Comparison of ENCODE assay signal across 12 cellular contexts in genomic region chr1:212664409-212665199, GRCh38. TPM values are rescaled to one million over a fixed set of nuclear protein-coding genes. Genes with fewer than 3 reads are reported as not detected.
DNase-seq lines count a peak whose midpoint lies in the region; ATAC-seq, FAIRE-seq and TF ChIP-seq lines count a peak whose summit lies in the region.
"Had no signal": no experiment of that assay in that cellular context is flagged by ENCODE, and none has a peak within 500 bp of the region (broad histone marks: within the 10 kb centered on the region; RNA-seq: fewer than 3 reads in every experiment).

No MANE protein-coding gene starts in this region.

- no peaks in the 10 kb centered on the region for H3K9me3 Mint-ChIP-seq in activated CD4-positive, alpha-beta T cell treated with anti-CD3 and anti-CD28 coated beads for 36 hours (ENCODE audit: low read depth)
- H3K9me3 Mint-ChIP-seq in GM23338 (peaks cover 6% of the 10 kb centered on the region; the same call in 1 of the 3 replicates), astrocyte (ENCODE audit: unreplicated experiment) (peaks cover 3% of the 10 kb centered on the region)
- H3K9me3 Mint-ChIP-seq: activated naive CD4-positive, alpha-beta T cell treated with anti-CD3 and anti-CD28 coated beads, Interleukin-2, amount 50 U/mL, for 72 hours had no signal

- H2AFZ ChIP-seq in GM23338 (no peak overlapping the region), astrocyte (ENCODE audit: low read depth, low read length) (no peak overlapping the region), neuronal stem cell (ENCODE audit: low read length) (peak overlapping the region; percentile 96)

- TF ChIP-seq CTCF in GM23338 (conservative IDR thresholded peaks at IDR 0.05; ENCODE audit: low read depth in 2 of 2), result no peak
- TF ChIP-seq CTCF in astrocyte (IDR thresholded peaks at IDR 0.05; ENCODE audit: insufficient read depth, low read depth, low read length), result no peak

- no peak overlapping the region for H3K14ac ChIP-seq in neuronal stem cell (ENCODE audit: low read length)

- no peaks in the 10 kb centered on the region for H3K9me3 ChIP-seq in astrocyte (ENCODE audit: insufficient read depth, low read depth, low read length)
- H3K9me3 ChIP-seq in neuronal stem cell (replicated peaks in 1 of 2; ENCODE audit: control insufficient read depth in 2 of 2, insufficient read depth in 1 of 2, low read depth in 1 of 2, low read length in 2 of 2), result no peaks in the 10 kb centered on the region
- H3K9me3 ChIP-seq: esophagus squamous epithelium, transverse colon had no signal

- H3K9ac ChIP-seq in astrocyte (ENCODE audit: low read length) (no peak overlapping the region), neuronal stem cell (ENCODE audit: low read depth, low read length, poor library complexity) (no peak overlapping the region)

- H3K4me1 Mint-ChIP-seq in activated CD4-positive, alpha-beta T cell treated with anti-CD3 and anti-CD28 coated beads for 36 hours, result peaks cover 15% of the 10 kb centered on the region
- peaks cover 22% of the 10 kb centered on the region for H3K4me1 Mint-ChIP-seq in GM23338
- H3K4me1 Mint-ChIP-seq in astrocyte (ENCODE audit: low read depth, unreplicated experiment), result peaks cover 23% of the 10 kb centered on the region

- H3K79me2 ChIP-seq in GM23338 (replicated peaks; ENCODE audit: insufficient read depth) (no peaks in the 10 kb centered on the region), astrocyte (ENCODE audit: insufficient read depth, low read length) (no peaks in the 10 kb centered on the region)

- WGBS in neuronal stem cell (ENCODE audit: extremely low coverage in 2 of 2, insufficient read length in 2 of 2, insufficient replicate concordance in 1 of 2), 2 donors, result no CpG with 5 or more reads among the region's 11 CpGs

- no peak overlapping the region for H3K27ac ChIP-seq in GM23338 (ENCODE audit: low read depth)
- no peak overlapping the region for H3K27ac ChIP-seq in astrocyte (ENCODE audit: low read depth, low read length)
- H3K27ac ChIP-seq in neuronal stem cell (replicated peaks; ENCODE audit: low read length), result no peak overlapping the region

- no peaks in the 10 kb centered on the region for H3K36me3 ChIP-seq in GM23338 (ENCODE audit: insufficient read depth)
- H3K36me3 ChIP-seq in astrocyte (ENCODE audit: insufficient read depth, low read length), result no peaks in the 10 kb centered on the region
- H3K36me3 ChIP-seq in neuronal stem cell (replicated peaks in 1 of 2; ENCODE audit: control insufficient read depth in 2 of 2, insufficient read depth in 2 of 2, low read length in 2 of 2), result no peaks in the 10 kb centered on the region
- H3K36me3 ChIP-seq: esophagus squamous epithelium, transverse colon had no signal

- no peak overlapping the region for H3K23ac ChIP-seq in neuronal stem cell (ENCODE audit: low read depth, low read length, poor library complexity)

- H2BK15ac ChIP-seq in neuronal stem cell (ENCODE audit: low read length), result no peak overlapping the region

- no peaks in the 10 kb centered on the region for H3K79me1 ChIP-seq in neuronal stem cell (ENCODE audit: low read depth, low read length)

- H3K4me1 ChIP-seq in GM23338 (ENCODE audit: insufficient read depth) (peaks cover 5% of the 10 kb centered on the region), astrocyte (ENCODE audit: insufficient read depth, low read length) (peaks cover 23% of the 10 kb centered on the region), neuronal stem cell (ENCODE audit: control insufficient read depth in 2 of 2, insufficient read depth in 1 of 2, low read depth in 1 of 2, low read length in 2 of 2) (peaks cover 7 to 26% of the 10 kb centered on the region in 2 donors)

- H2BK120ac ChIP-seq in neuronal stem cell (ENCODE audit: low read depth, low read length), result no peak overlapping the region

- H3K9me2 ChIP-seq in GM23338 (ENCODE audit: insufficient read depth), result no peaks in the 10 kb centered on the region

- H3K36me3 Mint-ChIP-seq in activated CD4-positive, alpha-beta T cell treated with anti-CD3 and anti-CD28 coated beads for 36 hours (ENCODE audit: low read depth), result no peaks in the 10 kb centered on the region
- H3K36me3 Mint-ChIP-seq in GM23338 (ENCODE audit: low read depth) (peaks cover 5% of the 10 kb centered on the region; the same call in 1 of the 3 replicates), astrocyte (ENCODE audit: low read depth, unreplicated experiment) (no peaks in the 10 kb centered on the region)
- H3K36me3 Mint-ChIP-seq: activated naive CD4-positive, alpha-beta T cell treated with anti-CD3 and anti-CD28 coated beads, Interleukin-2, amount 50 U/mL, for 72 hours had no signal

- CTCF ChIA-PET in activated CD4-positive, alpha-beta T cell treated with anti-CD3 and anti-CD28 coated beads for 36 hours (lab: Charles Lee), result interaction anchor here (0.5 to 3.8 kb wide), 51 partner anchors 9 to 332 kb away, joined by 3 to 88 read pairs (median 4); partner anchors contain the start of genes FLVCR1, NSL1 and TATDN3

- H3K27ac Mint-ChIP-seq in activated CD4-positive, alpha-beta T cell treated with anti-CD3 and anti-CD28 coated beads for 36 hours, result no peak overlapping the region
- no peak overlapping the region for H3K27ac Mint-ChIP-seq in GM23338
- no peak overlapping the region for H3K27ac Mint-ChIP-seq in astrocyte (ENCODE audit: unreplicated experiment)

- no peak for DNase-seq in activated CD4-positive, alpha-beta T cell treated with anti-CD3 and anti-CD28 coated beads for 36 hours
- no peak for DNase-seq in activated CD4-positive, alpha-beta T cell treated with anti-CD3 and anti-CD28 coated beads, Interleukin-2, amount 50 U/mL, for 1 hour
- no peak for DNase-seq in GM23338 (ENCODE audit: low spot score)
- no peak for DNase-seq in astrocyte (ENCODE audit: low read depth)
- DNase-seq in neuronal stem cell (ENCODE audit: low spot score), result no peak
- no peak for DNase-seq in HUDEP-2 (lab: John Stamatoyannopoulos, UW; ENCODE audit: unreplicated experiment in 76 of 76)
- DNase-seq: esophagus squamous epithelium had no signal

- intact Hi-C loops in activated CD4-positive, alpha-beta T cell treated with anti-CD3 and anti-CD28 coated beads for 36 hours (cut with DNase I, micrococcal nuclease), result loop anchor here (1.0 to 5.0 kb wide), 8 partner anchors 35 to 331 kb away; partner anchors contain the start of genes BATF3 (in 1 of the 2) and FLVCR1 (in 1 of the 2)

- H4K20me1 ChIP-seq in GM23338 (replicated peaks; ENCODE audit: insufficient read depth) (no peaks in the 10 kb centered on the region), astrocyte (ENCODE audit: insufficient read depth, low read length) (no peaks in the 10 kb centered on the region)

- H2BK5ac ChIP-seq in neuronal stem cell (ENCODE audit: low read length), result no peak overlapping the region

- H3K4me3 ChIP-seq in GM23338 (peak overlapping the region; percentile 78), astrocyte (ENCODE audit: insufficient read depth, low read depth, low read length) (no peak overlapping the region), neuronal stem cell (ENCODE audit: low read length in 2 of 2) (peak overlapping the region in 1 of 2 donors; percentile 61)

- no peaks in the 10 kb centered on the region for H3K27me3 Mint-ChIP-seq in activated CD4-positive, alpha-beta T cell treated with anti-CD3 and anti-CD28 coated beads for 36 hours
- peaks cover 15% of the 10 kb centered on the region for H3K27me3 Mint-ChIP-seq in GM23338 (ENCODE audit: insufficient read depth, low read depth, poor library complexity)
- H3K27me3 Mint-ChIP-seq in astrocyte (ENCODE audit: low read depth, unreplicated experiment), result peaks cover 12% of the 10 kb centered on the region

- H3K18ac ChIP-seq in neuronal stem cell (ENCODE audit: low read length), result no peak overlapping the region

- no peak overlapping the region for H3K4ac ChIP-seq in neuronal stem cell (ENCODE audit: low read length)

- POLR2A ChIA-PET in activated CD4-positive, alpha-beta T cell treated with anti-CD3 and anti-CD28 coated beads for 36 hours (lab: Charles Lee), result interaction anchor here (0.6 to 1.3 kb wide), 6 partner anchors 19 to 324 kb away, joined by 3 to 6 read pairs (median 3); partner anchors contain the start of gene ATF3

- H3K4me3 Mint-ChIP-seq in activated CD4-positive, alpha-beta T cell treated with anti-CD3 and anti-CD28 coated beads for 36 hours, result peak overlapping the region; percentile 57
- H3K4me3 Mint-ChIP-seq in GM23338, result peak overlapping the region; percentile 31; the same call in 2 of the 3 replicates
- peak overlapping the region; percentile 54 for H3K4me3 Mint-ChIP-seq in astrocyte (ENCODE audit: unreplicated experiment)

- no peak for ATAC-seq in activated CD4-positive, alpha-beta T cell treated with anti-CD3 and anti-CD28 coated beads for 36 hours
- ATAC-seq in GM23338, result peak; percentile 9
- no peak for ATAC-seq in HG02970 (IDR thresholded peaks at IDR 0.05; ENCODE audit: low FRiP score, unreplicated experiment)
- no peak for ATAC-seq in GM19397 (IDR thresholded peaks at IDR 0.05; ENCODE audit: unreplicated experiment)

- H3K27me3 ChIP-seq in GM23338 (ENCODE audit: insufficient read depth) (peaks cover 11% of the 10 kb centered on the region), astrocyte (ENCODE audit: insufficient read depth, low read length) (peaks cover 1% of the 10 kb centered on the region), neuronal stem cell (ENCODE audit: control insufficient read depth in 3 of 3, insufficient read depth in 3 of 3, low read depth in 1 of 3, low read length in 3 of 3) (peaks cover 0 to 2% (median 0%) of the 10 kb centered on the region in 3 experiments)
- H3K27me3 ChIP-seq: transverse colon had no signal

- no peak overlapping the region for H4K8ac ChIP-seq in neuronal stem cell (ENCODE audit: low read depth, low read length)

- H3K4me2 ChIP-seq in GM23338 (peak overlapping the region; percentile 75; the same call in 1 of the 2 replicates), astrocyte (ENCODE audit: low read length) (peak overlapping the region; percentile 91), neuronal stem cell (ENCODE audit: insufficient read depth, low read length, poor library complexity, severe bottlenecking) (no peak overlapping the region)

- no peak overlapping the region for H2BK12ac ChIP-seq in neuronal stem cell (ENCODE audit: low read length)

- no peak overlapping the region for H2AK5ac ChIP-seq in neuronal stem cell (ENCODE audit: low read depth, low read length)

- no peak overlapping the region for H4K91ac ChIP-seq in neuronal stem cell (ENCODE audit: low read depth, low read length, poor library complexity)

- no peaks in the 10 kb centered on the region for H3F3A ChIP-seq in GM23338 (replicated peaks; ENCODE audit: low read depth)

- FAIRE-seq in astrocyte (lab: Jason Lieb, UNC), result no peak
- FAIRE-seq: D721Med had no signal

RNA-seq across cellular contexts. Expression of gene BATF3, which starts 35.0 kb away (rescaled TPM):
- 100 to 1,000 TPM; 129 to 149 TPM for total RNA-seq in activated CD4-positive, alpha-beta T cell treated with anti-CD3 and anti-CD28 coated beads for 36 hours
- 3.6 and 6.8 TPM in 2 replicates for total RNA-seq in GM23338 (2014; rRNA removed; shearing (Covaris generic))
- 7.8 and 8.6 TPM in 2 replicates for polyA plus RNA-seq in GM23338 (2016; fragmentation: Nextera tagmentation; extraction: Ambion mirVana)
- total RNA-seq in astrocyte, result 1.9 and 2.5 TPM in 2 replicates
- polyA plus RNA-seq in neuronal stem cell (2013, experiment 1 of 2), result 1.5 TPM
- polyA plus RNA-seq in neuronal stem cell (2013, experiment 2 of 2), result 1.4 TPM

RNA-seq across cellular contexts. Expression of gene ATF3, which starts 56.0 kb away (rescaled TPM):
- total RNA-seq in activated CD4-positive, alpha-beta T cell treated with anti-CD3 and anti-CD28 coated beads for 36 hours, result 10 to 100 TPM; 40.3 to 44.9 TPM
- total RNA-seq in GM23338 (2014; rRNA removed; shearing (Covaris generic)), result 17.2 and 19.3 TPM in 2 replicates
- polyA plus RNA-seq in GM23338 (2016; fragmentation: Nextera tagmentation; extraction: Ambion mirVana), result 12.6 and 16.2 TPM in 2 replicates
- total RNA-seq in astrocyte, result 72.5 and 87.6 TPM in 2 replicates
- 12.5 TPM for polyA plus RNA-seq in neuronal stem cell (2013, experiment 1 of 2)
- 11.3 TPM for polyA plus RNA-seq in neuronal stem cell (2013, experiment 2 of 2)

Comparison
In these comparisons a context has a peak if more than half of its experiments do, and no peak if none do; other contexts are left out.
1. RNA of gene BATF3, which starts 35.0 kb away (total RNA-seq): 129 to 149 TPM in activated CD4-positive, alpha-beta T cell treated with anti-CD3 and anti-CD28 coated beads for 36 hours; 3.6 to 6.8 TPM in GM23338 and 1.9 to 2.5 TPM in astrocyte; every median in the first group is over 10 times any median in the second.
2. Peak in every context shown above with its lines, with median percentiles within 50 percentile points of each other: H3K4me3 Mint-ChIP-seq.